Comparison of ENCODE assay signal across 17 cellular contexts in the genomic region with DNA sequence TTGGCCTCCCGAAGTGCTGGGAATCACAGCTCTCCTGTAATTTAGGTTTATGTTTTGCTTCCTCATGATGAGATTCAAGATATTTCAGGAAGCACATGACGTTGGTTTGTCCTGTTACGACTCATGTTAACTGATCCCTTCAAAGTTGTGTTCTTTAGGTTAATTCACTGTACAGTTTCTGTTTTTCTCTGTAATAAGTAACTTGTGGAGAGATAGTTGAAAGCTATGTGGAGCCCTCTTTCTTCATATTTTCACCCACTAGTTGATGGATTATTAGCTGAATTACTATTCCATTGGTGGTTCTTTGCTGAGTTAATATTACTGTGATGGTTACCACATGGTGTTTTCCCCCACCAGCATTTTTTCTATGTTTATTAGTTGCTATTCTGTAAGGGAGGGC. TPM values are rescaled to one million over a fixed set of nuclear protein-coding genes. Genes with fewer than 3 reads are reported as not detected.
DNase-seq lines count a peak whose midpoint lies in the region; ATAC-seq lines count a peak whose summit lies in the region.
"Had no signal": no experiment of that assay in that cellular context is flagged by ENCODE, and none has a peak within 500 bp of the region (broad histone marks: within the 10 kb centered on the region; RNA-seq: fewer than 3 reads in every experiment).

No MANE protein-coding gene starts in this region.

- H3K36me3 Mint-ChIP-seq in T-helper 2 cell treated with Interferon-gamma antibody and Interleukin-4, amounts not matched to agents 5 μg/mL and 100 μg/mL, for 36 hours (ENCODE audit: low read depth): peaks cover 62% of the 10 kb centered on the region

- intact Hi-C loops in left cardiac atrium (cut with DNase I): no loop called here

- no peaks in the 10 kb centered on the region for H3K27me3 Mint-ChIP-seq in T-helper 2 cell treated with Interferon-gamma antibody and Interleukin-4, amounts not matched to agents 5 μg/mL and 100 μg/mL, for 36 hours (ENCODE audit: low read depth)
- H3K27me3 Mint-ChIP-seq: activated naive CD4-positive, alpha-beta T cell treated with anti-CD3 and anti-CD28 coated beads, Interleukin-2, amount 10 ng/mL, durations not matched to agents 7 days and 5 days; brain had no signal

- peak overlapping the region; percentile 73 for H3K27ac Mint-ChIP-seq in T-helper 2 cell treated with Interferon-gamma antibody and Interleukin-4, amounts not matched to agents 5 μg/mL and 100 μg/mL, for 36 hours
- H3K27ac Mint-ChIP-seq: activated naive CD4-positive, alpha-beta T cell treated with anti-CD3 and anti-CD28 coated beads, Interleukin-2, amount 10 ng/mL, durations not matched to agents 7 days and 5 days; brain; CD8-positive, alpha-beta T cell; mesothelial cell of epicardium; neural progenitor cell had no signal

- H3K4me1 Mint-ChIP-seq in T-helper 2 cell treated with Interferon-gamma antibody and Interleukin-4, amounts not matched to agents 5 μg/mL and 100 μg/mL, for 36 hours (ENCODE audit: low read depth): peaks cover 15% of the 10 kb centered on the region
- H3K4me1 Mint-ChIP-seq: activated naive CD4-positive, alpha-beta T cell treated with anti-CD3 and anti-CD28 coated beads, Interleukin-2, amount 10 ng/mL, durations not matched to agents 7 days and 5 days; brain; mesothelial cell of epicardium; neural progenitor cell had no signal

- DNase-seq in T-helper 2 cell treated with Interferon-gamma antibody and Interleukin-4, amounts not matched to agents 5 μg/mL and 100 μg/mL, for 36 hours (ENCODE audit: low spot score): no peak
- no peak for DNase-seq in HT-29 (ENCODE audit: low spot score)
- no peak for DNase-seq in NK-92 (lab: John Stamatoyannopoulos, UW; ENCODE audit: unreplicated experiment)
- DNase-seq in NCI-H1417 (lab: John Stamatoyannopoulos, UW): no peak
- DNase-seq in left cardiac atrium: no peak
- DNase-seq: activated naive CD4-positive, alpha-beta T cell treated with anti-CD3 and anti-CD28 coated beads, Interleukin-2, amount 10 ng/mL, durations not matched to agents 7 days and 5 days; CD8-positive, alpha-beta T cell; erythroblast; GOT3; head of caudate nucleus; NCI-H82 had no signal

- no peak overlapping the region for H3K4me3 Mint-ChIP-seq in T-helper 2 cell treated with Interferon-gamma antibody and Interleukin-4, amounts not matched to agents 5 μg/mL and 100 μg/mL, for 36 hours
- H3K4me3 Mint-ChIP-seq: activated naive CD4-positive, alpha-beta T cell treated with anti-CD3 and anti-CD28 coated beads, Interleukin-2, amount 10 ng/mL, durations not matched to agents 7 days and 5 days; brain; CD8-positive, alpha-beta T cell; mesothelial cell of epicardium; neural progenitor cell had no signal

- ATAC-seq in GM18508 (IDR thresholded peaks at IDR 0.05; ENCODE audit: insufficient read depth, unreplicated experiment) (peak; percentile 65), GM21381 (IDR thresholded peaks at IDR 0.05; ENCODE audit: unreplicated experiment) (peak; percentile 76), HG03066 (IDR thresholded peaks at IDR 0.05; ENCODE audit: low read depth, unreplicated experiment) (peak; percentile 68), left cardiac atrium (no peak)
- ATAC-seq: CD8-positive, alpha-beta T cell had no signal

- no peaks in the 10 kb centered on the region for H3K9me3 Mint-ChIP-seq in T-helper 2 cell treated with Interferon-gamma antibody and Interleukin-4, amounts not matched to agents 5 μg/mL and 100 μg/mL, for 36 hours
- H3K9me3 Mint-ChIP-seq: activated naive CD4-positive, alpha-beta T cell treated with anti-CD3 and anti-CD28 coated beads, Interleukin-2, amount 10 ng/mL, durations not matched to agents 7 days and 5 days; neural progenitor cell had no signal

RNA-seq across cellular contexts. Expression of a gene that starts 18.3 kb away (rescaled TPM):
- 24.7 and 36.1 TPM in 2 replicates for total RNA-seq in HT-29 (2014; rRNA removed; shearing (Covaris generic))
- 10 to 100 TPM; 21.7 to 24.0 TPM for total RNA-seq in left cardiac atrium

RNA-seq across cellular contexts. Expression of a gene that starts 23.8 kb away (rescaled TPM):
- total RNA-seq in HT-29 (2014; rRNA removed; shearing (Covaris generic)): 33.0 and 33.5 TPM in 2 replicates
- 10 to 100 TPM in 1 of 2 donors, 1 to 10 TPM in 1; 9.4 to 16.0 TPM for total RNA-seq in left cardiac atrium

Comparison
In these comparisons a context has a peak if more than half of its experiments do, and no peak if none do; other contexts are left out.
1. ATAC-seq: peak in GM18508 (single experiment), GM21381 (single experiment) and HG03066 (single experiment); none in left cardiac atrium (0 of 2).